In the genomic region with DNA sequence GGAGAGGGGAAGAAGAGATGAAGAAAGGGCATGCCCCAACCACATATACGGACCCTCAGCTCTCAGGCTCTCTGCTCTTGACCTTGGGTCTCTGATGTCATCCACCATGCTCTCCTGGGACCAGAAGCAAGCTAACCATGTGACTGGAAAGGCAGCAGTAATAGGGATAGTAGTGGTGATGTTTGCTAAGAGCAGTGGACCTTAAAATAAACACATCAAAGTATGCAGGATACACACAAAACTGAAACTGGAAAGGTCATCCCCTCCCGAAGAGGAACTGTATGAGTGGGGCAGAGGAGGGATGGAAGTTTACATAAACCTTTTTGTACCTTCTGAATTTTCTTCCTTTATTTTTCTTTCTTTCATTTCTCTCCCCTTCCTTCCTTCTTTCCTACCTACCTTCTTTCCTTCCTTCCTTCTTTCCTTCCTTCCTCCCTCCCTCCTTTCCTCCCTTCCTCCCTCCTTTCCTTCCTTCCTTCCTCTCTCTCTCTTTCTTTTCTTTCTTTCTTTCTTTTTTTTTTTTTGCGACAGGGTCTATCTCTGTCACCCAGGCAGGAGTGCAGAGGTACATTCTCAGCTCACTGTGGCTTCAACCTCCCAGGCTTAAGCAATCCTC, we compare ENCODE assay signal across 19 cellular contexts. TPM values are rescaled to one million over a fixed set of nuclear protein-coding genes. Genes with fewer than 3 reads are reported as not detected.
A peak's percentile ranks its signal among the peaks of the same experiment; 100 is the strongest.
DNase-seq lines count a peak whose midpoint lies in the region; ATAC-seq, FAIRE-seq and TF ChIP-seq lines count a peak whose summit lies in the region.
"Had no signal": no experiment of that assay in that cellular context is flagged by ENCODE, and none has a peak within 500 bp of the region (broad histone marks: within the 10 kb centered on the region; RNA-seq: fewer than 3 reads in every experiment).

No MANE protein-coding gene starts in this region.

- TF ChIP-seq CTCF in HEK293 (tag by site-specific recombination; IDR thresholded peaks at IDR 0.05) = no peak
- no peak for TF ChIP-seq CTCF in epithelial cell of proximal tubule (conservative IDR thresholded peaks at IDR 0.05; ENCODE audit: low read depth, low read length)

- no peaks in the 10 kb centered on the region for H3K27me3 ChIP-seq in small intestine (ENCODE audit: control insufficient read depth in 2 of 2, insufficient read depth in 2 of 2, low read length in 2 of 2)
- H3K27me3 ChIP-seq: uterus had no signal

- H3K4me1 ChIP-seq in HEK293 (ENCODE audit: control insufficient read depth, insufficient read depth, low read length) (0 out of 2 replicates have a peak, but pooled peaks cover 2% of the 10 kb centered on the region), small intestine (ENCODE audit: control insufficient read depth in 2 of 2, insufficient read depth in 1 of 2, low read depth in 1 of 2, low read length in 1 of 2) (no peaks in the 10 kb centered on the region)
- H3K4me1 ChIP-seq: uterus had no signal

- no peak for ATAC-seq in HG02885 (IDR thresholded peaks at IDR 0.05; ENCODE audit: poor library complexity, unreplicated experiment)

- H3K9me3 ChIP-seq in HEK293 (ENCODE audit: control insufficient read depth, insufficient read depth, low read depth, low read length) (no peaks in the 10 kb centered on the region), small intestine (ENCODE audit: control insufficient read depth, low read depth) (no peaks in the 10 kb centered on the region)
- H3K9me3 ChIP-seq: neutrophil, uterus had no signal

- no peaks in the 10 kb centered on the region for H3K36me3 ChIP-seq in HEK293 (ENCODE audit: control insufficient read depth in 2 of 2, insufficient read depth in 1 of 2, low read length in 2 of 2)
- H3K36me3 ChIP-seq in small intestine (ENCODE audit: control insufficient read depth in 2 of 2, insufficient read depth in 2 of 2, low read length in 2 of 2) = no peaks in the 10 kb centered on the region
- H3K36me3 ChIP-seq: neutrophil, uterus had no signal

- DNase-seq in NCI-H345 (lab: John Stamatoyannopoulos, UW) (peak; percentile 54), epithelial cell of proximal tubule (ENCODE audit: low read depth) (peak; percentile 77), small intestine (peak; percentile 8), superior temporal gyrus (ENCODE audit: extremely low spot score) (no peak)
- no peak for DNase-seq in activated CD8-positive, alpha-beta memory T cell treated with anti-CD3 and anti-CD28 coated beads, Interleukin-2, amount 50 U/mL, for 48 hours
- DNase-seq: activated CD4-positive, alpha-beta memory T cell treated with anti-CD3 and anti-CD28 coated beads, Interleukin-2, amount 10 ng/mL, durations not matched to agents 7 days and 5 days; amniotic stem cell; CD4-positive, alpha-beta T cell; HCEC 1CT; Karpas-422; NCI-H1930; stimulated activated naive CD4-positive, alpha-beta T cell treated with Interleukin-2 at 50 U/mL for 16 hours; uterus had no signal

- no peak overlapping the region for H3K4me3 ChIP-seq in HEK293 (ENCODE audit: low read depth, low read length)
- no peak overlapping the region for H3K4me3 ChIP-seq in epithelial cell of proximal tubule (ENCODE audit: low read depth, low read length)
- H3K4me3 ChIP-seq in small intestine (ENCODE audit: low read depth in 1 of 2, low read length in 2 of 2) = no peak overlapping the region
- H3K4me3 ChIP-seq: skin epidermis, uterus had no signal

- CTCF ChIA-PET in HEK293 (lab: Yijun Ruan, JAX) = interaction anchor here (1.1 kb wide), 2 partner anchors 15 to 65 kb away, joined by 3 to 5 read pairs; no protein-coding TSS in a partner anchor

- FAIRE-seq in small intestine (lab: Jason Lieb, UNC) = no peak
- FAIRE-seq: TTC549 had no signal

- POLR2A ChIA-PET in HEK293 (lab: Yijun Ruan, JAX) = no interaction called here

- no peak overlapping the region for H3K27ac ChIP-seq in HEK293 (ENCODE audit: extremely low read depth, low read depth, low read length)
- peak overlapping the region in 1 of 2 donors; percentile 53 for H3K27ac ChIP-seq in small intestine (ENCODE audit: low read depth in 1 of 2, low read length in 1 of 2)
- H3K27ac ChIP-seq: HL-60, neutrophil, skin epidermis, uterus had no signal

- 40 to 58% (median 44%) methylated on average over 3 of the region's 3 CpGs for WGBS in small intestine, 3 donors

TF ChIP-seq in HEK293, 187 proteins besides CTCF, POLR2A, EP300 and RAD21:
- TF ChIP-seq ZNF626 (tag by site-specific recombination; IDR thresholded peaks at IDR 0.05) (no peak), OSR2 (tag by site-specific recombination; IDR thresholded peaks at IDR 0.05) (peak; percentile 40; the same call in 1 of the 2 replicates), FEZF1 (tag by site-specific recombination; IDR thresholded peaks at IDR 0.05) (no peak), ZNF366 (tag by site-specific recombination; conservative IDR thresholded peaks at IDR 0.05) (peak; percentile 86), ZNF785 (tag by site-specific recombination; IDR thresholded peaks at IDR 0.05) (no peak)

RNA-seq across cellular contexts. Expression of a gene that starts 8.1 kb away (rescaled TPM):
- 33.0 and 53.0 TPM in 2 replicates for total RNA-seq in epithelial cell of proximal tubule
- 10 to 100 TPM; 15.3 to 42.7 (median 25.3) TPM for polyA plus RNA-seq in small intestine
- total RNA-seq: CD4-positive, alpha-beta T cell had no signal

Comparison
In these comparisons a context has a peak if more than half of its experiments do, and no peak if none do; other contexts are left out.
1. DNase-seq: peak in NCI-H345 (single experiment), epithelial cell of proximal tubule (single experiment) and small intestine (single experiment); none in superior temporal gyrus (single experiment) and activated CD8-positive, alpha-beta memory T cell treated with anti-CD3 and anti-CD28 coated beads, Interleukin-2, amount 50 U/mL, for 48 hours (single experiment).